In the genomic region with DNA sequence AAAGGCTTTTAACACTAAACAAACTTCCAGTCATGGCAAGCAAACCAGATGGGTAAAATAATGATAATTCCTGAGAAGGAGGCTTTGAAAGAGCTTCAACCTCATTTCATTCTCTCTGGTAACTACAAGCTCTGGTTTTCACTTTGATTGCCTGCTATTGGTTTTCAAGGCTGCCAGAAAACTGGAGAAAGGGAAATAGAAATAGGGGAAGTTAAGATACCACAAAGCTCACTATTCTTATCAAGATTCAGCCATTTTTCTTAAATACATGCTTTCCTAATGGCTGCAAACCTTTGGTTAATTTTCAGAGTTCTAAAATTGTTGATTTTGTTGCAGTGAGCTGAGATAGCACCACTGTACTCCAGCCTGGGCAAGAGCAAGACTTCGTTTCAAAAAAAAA, we compare ENCODE assay signal across 1 cellular context.
TF ChIP-seq lines count a peak whose summit lies in the region.

No MANE protein-coding gene starts in this region.

TF ChIP-seq in H1, 55 proteins besides CTCF, POLR2A, EP300 and RAD21:
- TF ChIP-seq SIRT6 (IDR thresholded peaks at IDR 0.05; ENCODE audit: low read length) (no peak), RNF2 (IDR thresholded peaks at IDR 0.05; ENCODE audit: borderline replicate concordance, low read depth, low read length, missing control alignments, poor library complexity, severe bottlenecking) (no peak), NANOG (IDR thresholded peaks at IDR 0.05; ENCODE audit: insufficient read depth, low read depth, low read length, poor library complexity, severe bottlenecking) (no peak), ZNF274 (IDR thresholded peaks at IDR 0.05; ENCODE audit: borderline replicate concordance, extremely low read depth, low read length) (no peak), TAF7 (optimal IDR thresholded peaks at IDR 0.05; ENCODE audit: borderline replicate concordance, low read depth, low read length) (no peak), CHD2 (IDR thresholded peaks at IDR 0.05; ENCODE audit: low read length) (no peak), BACH1 (IDR thresholded peaks at IDR 0.05; ENCODE audit: low read length) (no peak), HDAC2 (IDR thresholded peaks at IDR 0.05; ENCODE audit: borderline replicate concordance in 1 of 2, low read depth in 2 of 2, low read length in 2 of 2) (no peak), GABPA (IDR thresholded peaks at IDR 0.05; ENCODE audit: borderline replicate concordance, insufficient read depth, low read length) (no peak)
TF ChIP-seq in H1: peak in this region for 0.
